9 cellular contexts compared by ENCODE assay signal in the genomic region with DNA sequence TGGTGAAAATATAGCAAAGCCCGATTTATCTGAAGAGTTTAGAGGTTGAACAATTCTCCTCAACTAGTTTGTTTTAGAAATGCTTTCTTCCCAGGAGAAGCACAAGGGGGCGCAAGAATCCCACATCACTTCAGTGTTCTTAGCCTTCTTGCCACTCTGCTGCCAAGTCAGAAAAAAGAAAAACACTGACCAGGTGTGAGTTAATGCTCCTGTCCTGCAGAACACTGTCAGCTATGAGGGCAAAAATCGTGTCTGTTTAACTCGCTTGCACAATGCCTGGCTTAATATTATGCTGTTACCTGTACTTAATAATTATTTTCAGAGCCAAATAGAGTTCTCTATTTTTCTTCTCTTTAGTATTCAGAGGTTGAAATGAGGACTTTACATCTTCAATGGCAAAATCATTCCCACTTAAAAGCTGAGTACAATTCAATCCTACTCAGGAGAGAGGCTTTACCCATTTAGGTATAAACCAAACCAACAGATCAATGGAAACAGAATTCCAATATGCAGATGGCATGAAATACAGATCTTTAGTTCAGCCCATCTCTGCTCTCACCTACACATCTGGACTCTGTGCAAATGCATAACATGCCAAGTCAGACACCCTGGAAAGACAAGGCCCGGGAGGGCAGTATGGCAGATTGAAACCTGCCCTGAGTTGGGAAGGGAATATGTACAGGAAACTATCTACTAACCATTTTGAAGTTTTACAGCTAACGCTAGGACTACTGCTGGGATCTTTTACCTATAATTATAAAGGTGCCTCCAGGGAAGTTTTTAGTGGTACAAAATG.
A peak's percentile ranks its signal among the peaks of the same experiment; 100 is the strongest.
DNase-seq lines count a peak whose midpoint lies in the region; ATAC-seq, FAIRE-seq and TF ChIP-seq lines count a peak whose summit lies in the region.
"Had no signal": no experiment of that assay in that cellular context is flagged by ENCODE, and none has a peak within 500 bp of the region (broad histone marks: within the 10 kb centered on the region; RNA-seq: fewer than 3 reads in every experiment).

No MANE protein-coding gene starts in this region.

- no peak overlapping the region for H3K9ac ChIP-seq in mammary epithelial cell (ENCODE audit: insufficient read depth, low read length)

- H3K4me1 ChIP-seq in mammary epithelial cell (ENCODE audit: insufficient read depth, low read length): peaks cover 39% of the 10 kb centered on the region

- FAIRE-seq in islet of Langerhans (lab: Jason Lieb, UNC): peak; percentile 98

- peaks cover 21% of the 10 kb centered on the region for H3K36me3 ChIP-seq in mammary epithelial cell (ENCODE audit: insufficient read depth, low read length)

- CTCF ChIA-PET in mammary epithelial cell (lab: Charles Lee; ENCODE audit: low non-redundant PET): interaction anchor here (0.6 to 0.8 kb wide), 4 partner anchors 33 to 140 kb away, joined by 3 to 6 read pairs (median 4); no protein-coding TSS in a partner anchor

- no peaks in the 10 kb centered on the region for H4K20me1 ChIP-seq in mammary epithelial cell (ENCODE audit: insufficient read depth, low read length)
- H4K20me1 ChIP-seq: BLaER1 treated with 17β-estradiol and CSF1 and Interleukin-3, amounts not matched to agents 10 nM and 100 nM had no signal

- TF ChIP-seq CTCF in WI38 (IDR thresholded peaks at IDR 0.05; ENCODE audit: low read depth, low read length) (peak; percentile 63), mammary epithelial cell (conservative IDR thresholded peaks at IDR 0.05 in 1 of 2, IDR thresholded peaks at IDR 0.05 in 1 of 2; ENCODE audit: extremely low read depth in 1 of 2, insufficient read depth in 1 of 2, low read depth in 1 of 2, low read length in 2 of 2) (peak; percentile 75 to 81)

- ATAC-seq in HG03457 (IDR thresholded peaks at IDR 0.05; ENCODE audit: unreplicated experiment): no peak

- 2% methylated on average over 6 of the region's 6 CpGs for WGBS in mammary epithelial cell (ENCODE audit: low coverage, missing lambda C conversion rate)

- intact Hi-C loops in mammary epithelial cell (cut with micrococcal nuclease): loop anchor here (1.0 to 5.0 kb wide), 6 partner anchors 17 to 373 kb away; partner anchors contain the start of gene FKBP5

- dilution Hi-C loops in mammary epithelial cell (cut with HindIII; ENCODE audit: low sequenced_read_pairs): no loop called here

- H3K4me3 ChIP-seq in WI38 (ENCODE audit: low read depth, low read length) (no peak overlapping the region), mammary epithelial cell (replicated peaks in 1 of 3; ENCODE audit: insufficient read depth in 1 of 3, low read depth in 2 of 3, low read length in 3 of 3) (no peak overlapping the region)
- H3K4me3 ChIP-seq: BLaER1 treated with 17β-estradiol and CSF1 and Interleukin-3, amounts not matched to agents 10 nM and 100 nM had no signal

- peaks cover 18% of the 10 kb centered on the region for H3K79me2 ChIP-seq in mammary epithelial cell (ENCODE audit: insufficient read depth, low read length)

- no peaks in the 10 kb centered on the region for H3K27me3 ChIP-seq in mammary epithelial cell (ENCODE audit: insufficient read depth, low read length)
- H3K27me3 ChIP-seq: BLaER1 treated with 17β-estradiol and CSF1 and Interleukin-3, amounts not matched to agents 10 nM and 100 nM had no signal

- TSS peak; percentile 3 for BruUV-seq in mammary epithelial cell (replicated peaks; lab: Mats Ljungman, UMichigan)

- H3K9me3 ChIP-seq in mammary epithelial cell (replicated peaks; ENCODE audit: insufficient read depth, low read length): no peaks in the 10 kb centered on the region
- H3K9me3 ChIP-seq: BLaER1 treated with 17β-estradiol and CSF1 and Interleukin-3, amounts not matched to agents 10 nM and 100 nM had no signal

- DNase-seq in NCI-H1436 (lab: John Stamatoyannopoulos, UW) (peak; percentile 49), NCI-H1436 treated with DMSO at 0.1 percent for 48 hours (lab: John Stamatoyannopoulos, UW) (no peak), NCI-H2171 treated with DMSO at 0.1 percent for 48 hours (lab: John Stamatoyannopoulos, UW) (peak; percentile 70), mammary epithelial cell (peak; percentile 65)
- peak; percentile 69 for DNase-seq in stimulated activated CD4-positive, alpha-beta T cell treated with anti-CD3 and anti-CD28 coated beads, Interleukin-2, amount 100 ng/mL, for 4 hours (ENCODE audit: low read depth)

- peak overlapping the region; percentile 60 for H3K27ac ChIP-seq in mammary epithelial cell (ENCODE audit: insufficient read depth, low read depth, low read length)
- H3K27ac ChIP-seq: BLaER1 treated with 17β-estradiol and CSF1 and Interleukin-3, amounts not matched to agents 10 nM and 100 nM had no signal

- in situ Hi-C loops in mammary epithelial cell (cut with MboI; ENCODE audit: low sequenced_read_pairs in 2 of 2): loop anchor here in 1 of 2 donors (5.0 kb wide), 1 partner anchor 153 kb away; the partner anchor contains the start of gene ARMC12

- H2AFZ ChIP-seq in mammary epithelial cell (ENCODE audit: low read depth, low read length): no peak overlapping the region

- H3K4me2 ChIP-seq in mammary epithelial cell (ENCODE audit: insufficient read depth, low read depth, low read length): peak overlapping the region; percentile 2
